8 cellular contexts compared by ENCODE assay signal in genomic region chr1:18954270-18955071, GRCh38. TPM values are rescaled to one million over a fixed set of nuclear protein-coding genes. Genes with fewer than 3 reads are reported as not detected.
DNase-seq lines count a peak whose midpoint lies in the region; ATAC-seq and TF ChIP-seq lines count a peak whose summit lies in the region.

No MANE protein-coding gene starts in this region.

- H3K4me3 Mint-ChIP-seq in CD8-positive, alpha-beta T cell, result peak overlapping the region; percentile 96
- peak overlapping the region; percentile 75 for H3K4me3 Mint-ChIP-seq in osteocyte (ENCODE audit: unreplicated experiment)

- H3K4me3 ChIP-seq in CD8-positive, alpha-beta T cell (ENCODE audit: low read depth, low read length), result peak overlapping the region; percentile 66
- peak overlapping the region; percentile 76 for H3K4me3 ChIP-seq in epithelial cell of proximal tubule (ENCODE audit: low read depth, low read length)

- CTCF ChIA-PET in CD8-positive, alpha-beta T cell (lab: Charles Lee), result interaction anchor here (1.6 to 7.9 kb wide), 3 partner anchors 17 to 42 kb away, joined by 10 to 47 read pairs (median 32); no protein-coding TSS in a partner anchor

- no peaks in the 10 kb centered on the region for H3K27me3 ChIP-seq in CD8-positive, alpha-beta T cell (ENCODE audit: insufficient read depth, low read length)

- no peaks in the 10 kb centered on the region for H3K36me3 ChIP-seq in CD8-positive, alpha-beta T cell (ENCODE audit: insufficient read depth, low read length)

- DNase-seq in CD8-positive, alpha-beta T cell, result no peak
- DNase-seq in RPMI7951 (ENCODE audit: low read depth) (peak; percentile 46), epithelial cell of proximal tubule (ENCODE audit: low read depth) (no peak), osteocyte (ENCODE audit: extremely low spot score, unreplicated experiment) (no peak), mesenteric fat pad (ENCODE audit: low spot score) (no peak)

- peaks cover 78% of the 10 kb centered on the region for H3K4me1 Mint-ChIP-seq in CD8-positive, alpha-beta T cell (ENCODE audit: low read depth)
- H3K4me1 Mint-ChIP-seq in osteocyte (ENCODE audit: unreplicated experiment), result peaks cover 47% of the 10 kb centered on the region

- POLR2A ChIA-PET in CD8-positive, alpha-beta T cell (lab: Charles Lee), result interaction anchor here (2.0 to 5.1 kb wide), 3 partner anchors 24 to 120 kb away, joined by 8 to 72 read pairs (median 9); no protein-coding TSS in a partner anchor

- no peak for ATAC-seq in CD8-positive, alpha-beta T cell
- no peak for ATAC-seq in GM19023 (IDR thresholded peaks at IDR 0.05; ENCODE audit: unreplicated experiment)
- no peak for ATAC-seq in HG03354 (IDR thresholded peaks at IDR 0.05; ENCODE audit: poor library complexity, severe bottlenecking, unreplicated experiment)
- no peak for ATAC-seq in GM18861 (IDR thresholded peaks at IDR 0.05; ENCODE audit: unreplicated experiment)

- H3K9me3 ChIP-seq in CD8-positive, alpha-beta T cell (ENCODE audit: low read length), result no peaks in the 10 kb centered on the region

- no peaks in the 10 kb centered on the region for H3K9me3 Mint-ChIP-seq in CD8-positive, alpha-beta T cell
- H3K9me3 Mint-ChIP-seq in osteocyte (ENCODE audit: unreplicated experiment), result no peaks in the 10 kb centered on the region

- intact Hi-C loops in CD8-positive, alpha-beta T cell (cut with DNase I, micrococcal nuclease), result loop anchor here (5.0 to 10.0 kb wide), 2 partner anchors 510 to 643 kb away; a partner anchor contains a TSS

- no peak for TF ChIP-seq CTCF in CD8-positive, alpha-beta T cell (IDR thresholded peaks at IDR 0.05)
- TF ChIP-seq CTCF in epithelial cell of proximal tubule (conservative IDR thresholded peaks at IDR 0.05; ENCODE audit: low read depth, low read length) (no peak), osteocyte (IDR thresholded peaks at IDR 0.05) (no peak)

- H3K27me3 Mint-ChIP-seq in CD8-positive, alpha-beta T cell (ENCODE audit: low read depth), result no peaks in the 10 kb centered on the region
- H3K27me3 Mint-ChIP-seq in osteocyte (ENCODE audit: unreplicated experiment), result peaks cover 1% of the 10 kb centered on the region

- peak overlapping the region; percentile 97 for H3K27ac Mint-ChIP-seq in CD8-positive, alpha-beta T cell
- peak overlapping the region; percentile 23 for H3K27ac Mint-ChIP-seq in osteocyte (ENCODE audit: unreplicated experiment)

- H3K36me3 Mint-ChIP-seq in CD8-positive, alpha-beta T cell, result peaks cover 6% of the 10 kb centered on the region
- no peaks in the 10 kb centered on the region for H3K36me3 Mint-ChIP-seq in osteocyte (ENCODE audit: unreplicated experiment)

- H3K27ac ChIP-seq in CD8-positive, alpha-beta T cell (ENCODE audit: low read depth, low read length), result peak overlapping the region; percentile 46

- H3K4me1 ChIP-seq in CD8-positive, alpha-beta T cell (ENCODE audit: insufficient read depth, low read length), result peaks cover 77% of the 10 kb centered on the region

RNA-seq across cellular contexts. Expression of gene IFFO2, which starts 2.0 kb away (rescaled TPM):
- 100 to 1,000 TPM in 1 of 2 experiments, 10 to 100 TPM in 1; 92.6 to 107 TPM for total RNA-seq in CD8-positive, alpha-beta T cell
- total RNA-seq in RPMI7951 (2014; rRNA removed; shearing (Covaris generic)), result 9.1 and 9.9 TPM in 2 replicates
- total RNA-seq in epithelial cell of proximal tubule, result 61.8 and 107 TPM in 2 replicates
- 6.8 and 8.0 TPM in 2 replicates for total RNA-seq in osteocyte
- 10.1 TPM for total RNA-seq in mesenteric fat pad

RNA-seq across cellular contexts. Expression of gene ALDH4A1, which starts 52.1 kb away (rescaled TPM):
- total RNA-seq in CD8-positive, alpha-beta T cell, result 1 to 10 TPM; 1.0 to 1.3 TPM
- total RNA-seq in RPMI7951 (2014; rRNA removed; shearing (Covaris generic)), result 13.1 and 13.4 TPM in 2 replicates
- 15.2 and 27.0 TPM in 2 replicates for total RNA-seq in epithelial cell of proximal tubule
- 13.7 and 13.8 TPM in 2 replicates for total RNA-seq in osteocyte
- 54.8 TPM for total RNA-seq in mesenteric fat pad
